In the genomic region with DNA sequence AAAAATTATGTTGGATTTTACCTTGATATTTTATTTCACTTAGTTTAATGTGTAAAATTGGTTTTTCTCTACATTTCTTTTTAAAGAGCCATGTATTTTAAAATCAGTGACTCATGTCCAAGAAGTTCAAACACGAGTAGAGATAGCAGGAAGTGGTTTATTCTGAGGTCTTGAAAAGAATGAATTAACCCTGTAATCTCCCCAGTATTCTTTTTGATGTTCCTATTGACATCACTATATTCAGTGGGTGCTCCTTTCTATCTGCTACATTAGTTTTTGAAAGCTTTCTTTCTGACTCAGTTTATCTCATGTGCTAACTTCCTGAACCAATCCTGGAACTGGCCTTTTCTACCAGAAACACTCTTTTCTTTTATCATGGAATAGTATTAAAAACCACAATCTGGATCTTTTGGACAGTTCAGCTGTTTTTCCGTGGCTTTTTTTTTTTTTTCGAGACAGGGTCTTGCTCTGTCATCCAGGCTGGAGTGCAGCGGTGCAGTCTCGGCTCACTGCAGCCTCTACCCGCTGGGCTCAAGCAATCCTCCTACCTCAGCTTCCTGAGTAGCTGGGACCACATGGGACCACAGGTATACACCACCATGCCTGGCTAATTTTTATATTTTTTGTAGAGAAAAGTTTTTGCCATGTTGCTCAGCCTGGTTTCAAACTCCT, we compare ENCODE assay signal across 11 cellular contexts.
DNase-seq lines count a peak whose midpoint lies in the region; ATAC-seq lines count a peak whose summit lies in the region.
"Had no signal": no experiment of that assay in that cellular context is flagged by ENCODE, and none has a peak within 500 bp of the region (broad histone marks: within the 10 kb centered on the region; RNA-seq: fewer than 3 reads in every experiment).

No MANE protein-coding gene starts in this region.

- peaks cover 25% of the 10 kb centered on the region for H3K4me1 Mint-ChIP-seq in activated T-cell treated with anti-CD3 and anti-CD28 coated beads, Interleukin-2, amount 50 U/mL, for 24 hours (ENCODE audit: low read depth)
- H3K4me1 Mint-ChIP-seq in stimulated activated effector memory CD8-positive, alpha-beta T cell treated with anti-CD3 and anti-CD28 coated beads, Interleukin-12 subunit alpha, Interleukin-12 subunit beta, amount 100 ng/mL, for 72 hours, result peaks cover 14% of the 10 kb centered on the region

- H3K4me3 Mint-ChIP-seq in activated T-cell treated with anti-CD3 and anti-CD28 coated beads, Interleukin-2, amount 50 U/mL, for 24 hours, result peak overlapping the region; percentile 13
- peak overlapping the region; percentile 33 for H3K4me3 Mint-ChIP-seq in stimulated activated effector memory CD8-positive, alpha-beta T cell treated with anti-CD3 and anti-CD28 coated beads, Interleukin-12 subunit alpha, Interleukin-12 subunit beta, amount 100 ng/mL, for 72 hours

- peak overlapping the region; percentile 78 for H3K27ac Mint-ChIP-seq in activated T-cell treated with anti-CD3 and anti-CD28 coated beads, Interleukin-2, amount 50 U/mL, for 24 hours
- no peak overlapping the region for H3K27ac Mint-ChIP-seq in stimulated activated effector memory CD8-positive, alpha-beta T cell treated with anti-CD3 and anti-CD28 coated beads, Interleukin-12 subunit alpha, Interleukin-12 subunit beta, amount 100 ng/mL, for 72 hours

- no peaks in the 10 kb centered on the region for H3K27me3 Mint-ChIP-seq in activated T-cell treated with anti-CD3 and anti-CD28 coated beads, Interleukin-2, amount 50 U/mL, for 24 hours

- H3K9me3 Mint-ChIP-seq in activated T-cell treated with anti-CD3 and anti-CD28 coated beads, Interleukin-2, amount 50 U/mL, for 24 hours, result no peaks in the 10 kb centered on the region
- peaks cover 3% of the 10 kb centered on the region for H3K9me3 Mint-ChIP-seq in stimulated activated effector memory CD8-positive, alpha-beta T cell treated with anti-CD3 and anti-CD28 coated beads, Interleukin-12 subunit alpha, Interleukin-12 subunit beta, amount 100 ng/mL, for 72 hours

- peaks cover 1% of the 10 kb centered on the region for H3K36me3 Mint-ChIP-seq in activated T-cell treated with anti-CD3 and anti-CD28 coated beads, Interleukin-2, amount 50 U/mL, for 24 hours (ENCODE audit: low read depth)
- H3K36me3 Mint-ChIP-seq in stimulated activated effector memory CD8-positive, alpha-beta T cell treated with anti-CD3 and anti-CD28 coated beads, Interleukin-12 subunit alpha, Interleukin-12 subunit beta, amount 100 ng/mL, for 72 hours, result no peaks in the 10 kb centered on the region

- DNase-seq in activated T-cell treated with anti-CD3 and anti-CD28 coated beads, Interleukin-2, amount 50 U/mL, for 24 hours, result no peak
- no peak for DNase-seq in activated T-cell treated with anti-CD3 and anti-CD28 coated beads, Interleukin-2, amount 50 U/mL, for 1 hour
- DNase-seq in HT1080 (ENCODE audit: low read depth), result peak; percentile 83
- peak; percentile 50 for DNase-seq in astrocyte of the hippocampus (ENCODE audit: low read depth, low spot score)
- no peak for DNase-seq in stimulated activated effector memory CD8-positive, alpha-beta T cell treated with anti-CD3 and anti-CD28 coated beads, Interleukin-12 subunit alpha, Interleukin-12 subunit beta, amount 100 ng/mL, for 72 hours (ENCODE audit: low spot score in 2 of 2)
- DNase-seq in germinal center (ENCODE audit: low spot score), result no peak
- no peak for DNase-seq in SHP77 (lab: John Stamatoyannopoulos, UW)
- DNase-seq: activated CD4-positive, alpha-beta T cell treated with anti-CD3 and anti-CD28 coated beads, Interleukin-2, amount 50 U/mL, for 4 hours; NCI-H187 treated with DMSO at 0.1 percent for 48 hours; stomach had no signal

- ATAC-seq in stimulated activated effector memory CD8-positive, alpha-beta T cell treated with anti-CD3 and anti-CD28 coated beads, Interleukin-12 subunit alpha, Interleukin-12 subunit beta, amount 100 ng/mL, for 72 hours, result peak; percentile 96
- no peak for ATAC-seq in HG02798 (IDR thresholded peaks at IDR 0.05; ENCODE audit: poor library complexity, unreplicated experiment)

Comparison
In these comparisons a context has a peak if more than half of its experiments do, and no peak if none do; other contexts are left out.
1. DNase-seq: peak in HT1080 (single experiment) and astrocyte of the hippocampus (single experiment); none in activated T-cell treated with anti-CD3 and anti-CD28 coated beads, Interleukin-2, amount 50 U/mL, for 24 hours (single experiment), activated T-cell treated with anti-CD3 and anti-CD28 coated beads, Interleukin-2, amount 50 U/mL, for 1 hour (single experiment), stimulated activated effector memory CD8-positive, alpha-beta T cell treated with anti-CD3 and anti-CD28 coated beads, Interleukin-12 subunit alpha, Interleukin-12 subunit beta, amount 100 ng/mL, for 72 hours (0 of 2), germinal center (single experiment) and SHP77 (0 of 2).